ENCODE assay signal across 25 cellular contexts in genomic region chr7:87363342-87363741, GRCh38. TPM values are rescaled to one million over a fixed set of nuclear protein-coding genes. Genes with fewer than 3 reads are reported as not detected.
DNase-seq lines count a peak whose midpoint lies in the region; ATAC-seq, FAIRE-seq and TF ChIP-seq lines count a peak whose summit lies in the region.
"Had no signal": no experiment of that assay in that cellular context is flagged by ENCODE, and none has a peak within 500 bp of the region (broad histone marks: within the 10 kb centered on the region; RNA-seq: fewer than 3 reads in every experiment).

No MANE protein-coding gene starts in this region.

- no peaks in the 10 kb centered on the region for H4K20me1 ChIP-seq in HepG2 (ENCODE audit: insufficient read depth, low read length)
- H4K20me1 ChIP-seq: BLaER1 had no signal

- POLR2A ChIA-PET in HepG2 (lab: Yijun Ruan, JAX) = no interaction called here

- 100% methylated on average over 1 of the region's 1 CpG for WGBS in HepG2 (ENCODE audit: low lambda C conversion rate)
- WGBS in right lobe of liver (ENCODE audit: insufficient coverage, low coverage, low lambda C conversion rate, missing lambda C conversion rate) = 77% methylated on average over 1 of the region's 1 CpG

- H3K27me3 ChIP-seq in HepG2 (ENCODE audit: control insufficient read depth in 1 of 2, insufficient read depth in 2 of 2, low read length in 2 of 2) (no peaks in the 10 kb centered on the region), right lobe of liver (no peaks in the 10 kb centered on the region)
- H3K27me3 ChIP-seq: BE2C, BLaER1 had no signal

- ATAC-seq in HepG2 (no peak), right lobe of liver (peak; percentile 82 to 94 (median 85))
- ATAC-seq: GM12878 had no signal

- H3K27ac ChIP-seq in HepG2 (ENCODE audit: extremely low read length, insufficient read depth, low read length) (no peak overlapping the region), right lobe of liver (no peak overlapping the region)
- H3K27ac ChIP-seq: BLaER1 had no signal

- H3K4me3 ChIP-seq in HepG2 (replicated peaks in 1 of 3; ENCODE audit: insufficient read depth in 1 of 3, low read depth in 2 of 3, low read length in 3 of 3) (no peak overlapping the region), right lobe of liver (no peak overlapping the region)
- H3K4me3 ChIP-seq: BLaER1, GM12878 had no signal

- no peak overlapping the region for H3K4me2 ChIP-seq in HepG2 (ENCODE audit: low read depth, low read length)
- H3K4me2 ChIP-seq: BLaER1 had no signal

- TF ChIP-seq RAD21 in HepG2 (CRISPR knock-in tag; IDR thresholded peaks at IDR 0.05) = no peak

- intact Hi-C loops in HepG2 (cut with micrococcal nuclease; ENCODE audit: unreplicated experiment) = no loop called here
- intact Hi-C loops in right lobe of liver (cut with DNase I) = no loop called here

- H3K9me3 ChIP-seq in HepG2 (ENCODE audit: low read length) (no peaks in the 10 kb centered on the region), right lobe of liver (no peaks in the 10 kb centered on the region)
- H3K9me3 ChIP-seq: BE2C, BLaER1 had no signal

- TF ChIP-seq POLR2A in HepG2 (IDR thresholded peaks at IDR 0.05; ENCODE audit: insufficient read depth in 1 of 2, low read depth in 2 of 2, low read length in 2 of 2) (no peak), right lobe of liver (IDR thresholded peaks at IDR 0.05) (no peak)

- BruUV-seq in HepG2 (replicated peaks; lab: Mats Ljungman, UMichigan) = no TSS peak

- DNase-seq in HepG2 (ENCODE audit: low spot score) (no peak), right lobe of liver (no peak), HUDEP-2 (lab: John Stamatoyannopoulos, UW; ENCODE audit: unreplicated experiment in 76 of 76) (no peak), NCI-H2227 treated with DMSO at 0.1 percent for 48 hours (lab: John Stamatoyannopoulos, UW) (no peak), T-helper 9 cell (no peak)
- DNase-seq: 8988T; ACHN; BE2C; C1 segment of cervical spinal cord; CD4-positive, alpha-beta memory T cell; CD4-positive, CD25-positive, alpha-beta regulatory T cell; CD8-positive, alpha-beta memory T cell; COR-L47; DMS 273 treated with DMSO at 0.1 percent for 48 hours; DMS153; DMS53; DMS79; DND-41; EL; GDM1 had no signal

- H3K9ac ChIP-seq in HepG2 (ENCODE audit: insufficient read depth, low read depth, low read length) = no peak overlapping the region
- H3K9ac ChIP-seq: BLaER1 had no signal

- FAIRE-seq in HepG2 (lab: Jason Lieb, UNC) = no peak
- FAIRE-seq: A204.1, GM12878, GM12892, GM18507 had no signal

- TF ChIP-seq EP300 in HepG2 (IDR thresholded peaks at IDR 0.05; ENCODE audit: low read depth in 2 of 2, low read length in 2 of 2) (no peak), HepG2 (CRISPR knock-in tag; IDR thresholded peaks at IDR 0.05; ENCODE audit: borderline replicate concordance) (no peak)

- in situ Hi-C loops in HepG2 (cut with HindIII; ENCODE audit: extremely low pct_ligation_motif_present, low pct_unique_long_range_greater_than_20kb) = no loop called here

- H3K36me3 ChIP-seq in HepG2 (replicated peaks in 1 of 2; ENCODE audit: control insufficient read depth in 1 of 2, insufficient read depth in 2 of 2, low read length in 2 of 2) = peaks cover 0 to 2% of the 10 kb centered on the region in 2 experiments; a peak in 3 of 5 replicates
- peaks cover 0 to 4% (median 1%) of the 10 kb centered on the region in 4 donors for H3K36me3 ChIP-seq in right lobe of liver
- H3K36me3 ChIP-seq: BE2C had no signal

- H2AFZ ChIP-seq in HepG2 (ENCODE audit: low read length) = no peak overlapping the region

- TF ChIP-seq CTCF in HepG2 (CRISPR knock-in tag; IDR thresholded peaks at IDR 0.05) = no peak
- no peak for TF ChIP-seq CTCF in right lobe of liver (IDR thresholded peaks at IDR 0.05)

- H3K4me1 ChIP-seq in HepG2 (ENCODE audit: insufficient read depth, low read length) (peaks cover 20% of the 10 kb centered on the region), right lobe of liver (peaks cover 0 to 17% (median 0%) of the 10 kb centered on the region in 4 donors)
- H3K4me1 ChIP-seq: BE2C, BLaER1 had no signal

- H3K79me2 ChIP-seq in HepG2 (ENCODE audit: insufficient read depth, low read length) = no peaks in the 10 kb centered on the region

- CTCF ChIA-PET in HepG2 (lab: Yijun Ruan, JAX; ENCODE audit: low intra/inter-chr PET ratio, low total read pairs) = no interaction called here

TF ChIP-seq in HepG2, 621 proteins besides CTCF, POLR2A, EP300 and RAD21:
- TF ChIP-seq ZNF687 (CRISPR knock-in tag; IDR thresholded peaks at IDR 0.05) (no peak), ZNF383 (CRISPR knock-in tag; IDR thresholded peaks at IDR 0.05; ENCODE audit: borderline replicate concordance) (no peak), HNF4A (CRISPR knock-in tag; IDR thresholded peaks at IDR 0.05) (0 out of 2 replicates have a peak, but pooled peaks have one; percentile 21)

RNA-seq across cellular contexts. Expression of gene CROT, which starts 17.9 kb away (rescaled TPM):
- total RNA-seq in HepG2 (2016; rRNA removed; fragmentation: Illumina TruSeq; extraction: Trizol) (11.9 and 13.7 TPM in 2 replicates), right lobe of liver (10 to 100 TPM; 11.5 to 24.7 (median 17.3) TPM)
- total RNA-seq in HepG2 (2016; cell fraction: cytosol; rRNA removed; fragmentation: Illumina TruSeq; extraction: Trizol; ENCODE audit: low read depth) = 3.6 TPM in 2 replicates
- 13.1 and 15.2 TPM in 2 replicates for total RNA-seq in HepG2 (2016; cell fraction: insoluble cytoplasmic fraction; rRNA removed; fragmentation: Illumina TruSeq; extraction: Trizol)
- total RNA-seq in HepG2 (2016; cell fraction: membrane; rRNA removed; fragmentation: Illumina TruSeq; extraction: Trizol) = 3.4 and 3.9 TPM in 2 replicates
- 30.2 and 37.3 TPM in 2 replicates for total RNA-seq in HepG2 (2016; cell fraction: nucleus; rRNA removed; fragmentation: Illumina TruSeq; extraction: Trizol)
- 4.9 and 5.0 TPM in 2 replicates for polyA plus RNA-seq in HepG2 (2011; rRNA removed)
- 1.3 and 2.5 TPM in 2 replicates for polyA plus RNA-seq in HepG2 (2011; cell fraction: cytosol; rRNA removed)
- polyA plus RNA-seq in HepG2 (2011; cell fraction: nucleus; rRNA removed) = 6.4 and 9.5 TPM in 2 replicates
- 8.0 and 8.7 TPM in 2 replicates for polyA plus RNA-seq in HepG2 (2012)
- polyA plus RNA-seq in HepG2 (2016; cell fraction: cytosol; fragmentation: Illumina TruSeq; extraction: Trizol; ENCODE audit: low read depth) = 0.86 and 1.3 TPM in 2 replicates
- polyA plus RNA-seq in HepG2 (2016; cell fraction: insoluble cytoplasmic fraction; fragmentation: Illumina TruSeq; extraction: Trizol; ENCODE audit: low read depth) = 9.4 and 10.2 TPM in 2 replicates
- 1.5 and 2.3 TPM in 2 replicates for polyA plus RNA-seq in HepG2 (2016; cell fraction: membrane; fragmentation: Illumina TruSeq; extraction: Trizol; ENCODE audit: low read depth)
- polyA plus RNA-seq in HepG2 (2016; cell fraction: nucleus; fragmentation: Illumina TruSeq; extraction: Trizol; ENCODE audit: insufficient read depth, low read depth) = 37.0 and 41.3 TPM in 2 replicates
- polyA minus RNA-seq in HepG2 (2011; rRNA and poly(A)+ RNA removed; ENCODE audit: low replicate concordance) = 0.89 and 2.0 TPM in 2 replicates
- polyA minus RNA-seq in HepG2 (2011; cell fraction: cytosol; rRNA and poly(A)+ RNA removed) = 1.2 and 1.9 TPM in 2 replicates
- polyA minus RNA-seq in HepG2 (2011; cell fraction: nucleus; rRNA and poly(A)+ RNA removed) = 43.9 and 44.2 TPM in 2 replicates
